Comparison of ENCODE assay signal across 13 cellular contexts in the genomic region with DNA sequence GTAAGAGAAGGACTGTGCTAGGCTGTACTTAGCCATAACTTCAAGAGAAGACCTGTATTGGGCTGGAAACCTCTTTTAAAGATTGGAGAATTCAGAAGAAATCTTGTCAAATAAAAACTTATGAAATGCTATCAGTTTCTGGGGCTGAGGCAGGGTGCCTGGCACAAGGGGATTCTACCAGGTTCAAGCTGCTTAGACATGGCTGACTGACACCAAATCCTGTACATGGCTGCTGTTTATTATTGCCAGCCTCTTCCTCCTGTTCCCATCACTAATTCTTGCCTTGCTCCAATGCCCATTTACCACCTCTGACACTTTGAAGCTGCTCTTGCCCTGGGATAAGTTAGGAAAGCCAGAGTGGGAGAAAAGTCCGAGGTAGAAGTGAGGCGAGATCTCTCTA.
A peak's percentile ranks its signal among the peaks of the same experiment; 100 is the strongest.
DNase-seq lines count a peak whose midpoint lies in the region; ATAC-seq and TF ChIP-seq lines count a peak whose summit lies in the region.
"Had no signal": no experiment of that assay in that cellular context is flagged by ENCODE, and none has a peak within 500 bp of the region (broad histone marks: within the 10 kb centered on the region; RNA-seq: fewer than 3 reads in every experiment).

No MANE protein-coding gene starts in this region.

- H3K14ac ChIP-seq in trophoblast cell (ENCODE audit: low read length) = peak overlapping the region; percentile 66

- no peaks in the 10 kb centered on the region for H3K9me2 ChIP-seq in GM23248 (ENCODE audit: insufficient read depth)
- H3K9me2 ChIP-seq: SK-N-SH had no signal

- H4K91ac ChIP-seq in trophoblast cell (ENCODE audit: low read depth, low read length) = peak overlapping the region; percentile 79

- no CpG with 5 or more reads among the region's 2 CpGs for WGBS in trophoblast cell (ENCODE audit: extremely low coverage, insufficient coverage, insufficient read length)
- WGBS in GM23248 (ENCODE audit: low coverage in 1 of 2, low lambda C conversion rate in 2 of 2, missing lambda C conversion rate in 2 of 2), 2 experiments = 58 to 59% methylated on average over 2 of the region's 2 CpGs

- H3K4me1 ChIP-seq in ascending aorta (peaks cover 14 to 59% of the 10 kb centered on the region in 2 donors), trophoblast cell (ENCODE audit: control insufficient read depth in 1 of 2, insufficient read depth in 2 of 2, low read length in 2 of 2) (peaks cover 22 to 25% of the 10 kb centered on the region in 2 experiments), GM23248 (ENCODE audit: insufficient read depth) (peaks cover 31% of the 10 kb centered on the region)

- no peak overlapping the region for H3K4me2 ChIP-seq in trophoblast cell (ENCODE audit: low read length)
- no peak overlapping the region for H3K4me2 ChIP-seq in GM23248 (ENCODE audit: unreplicated experiment)
- H3K4me2 ChIP-seq: GM23338, SK-N-SH had no signal

- H3K4ac ChIP-seq in trophoblast cell (ENCODE audit: low read depth, low read length) = peak overlapping the region; percentile 39

- no peak for TF ChIP-seq CTCF in GM12864 (IDR thresholded peaks at IDR 0.05; ENCODE audit: low read depth, low read length, missing control alignments)
- TF ChIP-seq CTCF in ascending aorta (IDR thresholded peaks at IDR 0.05) = no peak

- no peaks in the 10 kb centered on the region for H4K20me1 ChIP-seq in GM23248 (ENCODE audit: insufficient read depth)

- H3K27me3 ChIP-seq in ascending aorta (no peaks in the 10 kb centered on the region), trophoblast cell (ENCODE audit: insufficient read depth, low read length) (no peaks in the 10 kb centered on the region), GM23248 (replicated peaks; ENCODE audit: insufficient read depth) (no peaks in the 10 kb centered on the region)
- H3K27me3 ChIP-seq: tibial nerve had no signal

- H2AK5ac ChIP-seq in trophoblast cell (ENCODE audit: low read length) = peak overlapping the region; percentile 23

- H3K18ac ChIP-seq in trophoblast cell (ENCODE audit: low read length) = peak overlapping the region; percentile 14

- H3K9me3 ChIP-seq in ascending aorta (no peaks in the 10 kb centered on the region), trophoblast cell (ENCODE audit: insufficient read depth, low read depth, low read length) (no peaks in the 10 kb centered on the region), GM23248 (ENCODE audit: low read depth) (no peaks in the 10 kb centered on the region)
- H3K9me3 ChIP-seq: SK-N-SH, tibial nerve had no signal

- no peak overlapping the region for H2BK5ac ChIP-seq in trophoblast cell (ENCODE audit: low read depth, low read length, poor library complexity)

- intact Hi-C loops in ascending aorta (cut with DNase I) = loop anchor here (5.0 kb wide), 1 partner anchor 33 kb away; no protein-coding TSS in a partner anchor

- peak overlapping the region; percentile 58 for H3K4me3 ChIP-seq in GM12864 (ENCODE audit: low read depth, low read length)
- H3K4me3 ChIP-seq in Jurkat, Clone E6-1 (ENCODE audit: low read length) = peak overlapping the region; percentile 33
- peak overlapping the region in 1 of 2 donors; percentile 26 for H3K4me3 ChIP-seq in ascending aorta
- H3K4me3 ChIP-seq in trophoblast cell (ENCODE audit: low read depth, low read length) = no peak overlapping the region
- no peak overlapping the region for H3K4me3 ChIP-seq in GM23248
- H3K4me3 ChIP-seq: GM23338, tibial nerve had no signal

- H3K27ac ChIP-seq in ascending aorta = peak overlapping the region; percentile 75 to 83
- H3K27ac ChIP-seq in trophoblast cell (ENCODE audit: low read depth, low read length) = peak overlapping the region; percentile 41
- no peak overlapping the region for H3K27ac ChIP-seq in GM23248
- H3K27ac ChIP-seq: tibial nerve had no signal

- no peak for ATAC-seq in GM19023 (IDR thresholded peaks at IDR 0.05; ENCODE audit: unreplicated experiment)

- peaks cover 15% of the 10 kb centered on the region; the same call in 1 of the 2 replicates for H3F3A ChIP-seq in GM23248 (ENCODE audit: insufficient read depth)

- H3K79me1 ChIP-seq in trophoblast cell (ENCODE audit: low read length) = peaks cover 16% of the 10 kb centered on the region

- H2AFZ ChIP-seq in trophoblast cell (ENCODE audit: insufficient read depth, low read length, poor library complexity) (no peak overlapping the region), GM23248 (no peak overlapping the region)
- H2AFZ ChIP-seq: GM23338 had no signal

- H2BK120ac ChIP-seq in trophoblast cell (ENCODE audit: insufficient read depth, low read length, poor library complexity) = peak overlapping the region; percentile 74

- H3K79me2 ChIP-seq in trophoblast cell (ENCODE audit: control insufficient read depth, insufficient read depth, low read length, poor library complexity) (no peaks in the 10 kb centered on the region), GM23248 (ENCODE audit: insufficient read depth) (no peaks in the 10 kb centered on the region)

- H3K36me3 ChIP-seq in ascending aorta (no peaks in the 10 kb centered on the region), trophoblast cell (ENCODE audit: control insufficient read depth in 1 of 2, insufficient read depth in 2 of 2, low read length in 2 of 2) (no peaks in the 10 kb centered on the region), GM23248 (ENCODE audit: low read depth) (no peaks in the 10 kb centered on the region)
- H3K36me3 ChIP-seq: tibial nerve had no signal

- no peak overlapping the region for H3K23ac ChIP-seq in trophoblast cell (ENCODE audit: low read length)

- in situ Hi-C loops in GM23248 (cut with MboI) = no loop called here

- no peak overlapping the region for H3K9ac ChIP-seq in trophoblast cell (ENCODE audit: low read length)
- no peak overlapping the region for H3K9ac ChIP-seq in GM23248
- H3K9ac ChIP-seq: SK-N-SH had no signal

- no peak for DNase-seq in GM12864 (ENCODE audit: low read depth)
- DNase-seq in Jurkat, Clone E6-1 (ENCODE audit: low read depth, low spot score) = no peak
- no peak for DNase-seq in ascending aorta (ENCODE audit: low spot score in 2 of 2)
- no peak for DNase-seq in trophoblast cell
- no peak for DNase-seq in GM23248
- DNase-seq in NCI-H1092 treated with DMSO at 0.1 percent for 48 hours (lab: John Stamatoyannopoulos, UW) = no peak
- DNase-seq: cerebellar nuclear complex; posterior cingulate gyrus; SK-N-SH; stimulated activated CD4-positive, alpha-beta T cell treated with anti-CD3 and anti-CD28 coated beads, Interleukin-4, amount 100 ng/mL, for 1 hour had no signal

- H4K8ac ChIP-seq in trophoblast cell (ENCODE audit: low read depth, low read length) = no peak overlapping the region

- H2BK12ac ChIP-seq in trophoblast cell (ENCODE audit: low read length) = peak overlapping the region; percentile 59

- H4K12ac ChIP-seq in trophoblast cell (ENCODE audit: low read depth, low read length) = no peak overlapping the region

Comparison
In these comparisons a context has a peak if more than half of its experiments do, and no peak if none do; other contexts are left out.
1. H3K4me3 ChIP-seq: peak in GM12864 (single experiment) and Jurkat, Clone E6-1 (single experiment); none in trophoblast cell (single experiment) and GM23248 (single experiment).